ENCODE assay signal across 20 cellular contexts in genomic region chr2:234816491-234816890, GRCh38.
"Had no signal": no experiment of that assay in that cellular context is flagged by ENCODE, and none has a peak within 500 bp of the region (broad histone marks: within the 10 kb centered on the region; RNA-seq: fewer than 3 reads in every experiment).

No MANE protein-coding gene starts in this region.

- H3K4me1 Mint-ChIP-seq: activated naive CD8-positive, alpha-beta T cell treated with anti-CD3 and anti-CD28 coated beads for 36 hours; immature natural killer cell; naive thymus-derived CD4-positive, alpha-beta T cell had no signal

- H3K9me3 ChIP-seq: esophagus squamous epithelium, left ventricle myocardium inferior, mucosa of descending colon, neutrophil, sigmoid colon, spleen, thyroid gland had no signal

- H3K36me3 Mint-ChIP-seq: activated CD4-positive, alpha-beta memory T cell treated with anti-CD3 and anti-CD28 coated beads for 36 hours; activated naive CD8-positive, alpha-beta T cell treated with anti-CD3 and anti-CD28 coated beads for 36 hours; immature natural killer cell; stimulated activated naive B cell treated with anti-CD40 and anti-IgM and Interleukin-4, amounts not matched to agents 10 μg/mL and 1 μg/mL and 100 μg/mL, for 72 hours had no signal

- DNase-seq: activated CD4-positive, alpha-beta memory T cell treated with anti-CD3 and anti-CD28 coated beads for 36 hours; activated CD4-positive, alpha-beta T cell treated with anti-CD3 and anti-CD28 coated beads for 4 hours; activated naive CD8-positive, alpha-beta T cell treated with anti-CD3 and anti-CD28 coated beads for 36 hours; activated T-cell treated with anti-CD3 and anti-CD28 coated beads for 4 hours; amniotic stem cell; effector memory CD4-positive, alpha-beta T cell; esophagus squamous epithelium; immature natural killer cell; kidney glomerular epithelial cell; left ventricle myocardium inferior; mucosa of descending colon; naive thymus-derived CD4-positive, alpha-beta T cell; sigmoid colon; spleen; stimulated activated naive B cell treated with anti-CD40 and anti-IgM and Interleukin-4, amounts not matched to agents 10 μg/mL and 1 μg/mL and 100 μg/mL, for 72 hours; thyroid gland had no signal

- H3K4me3 Mint-ChIP-seq: activated CD4-positive, alpha-beta memory T cell treated with anti-CD3 and anti-CD28 coated beads for 36 hours; activated naive CD8-positive, alpha-beta T cell treated with anti-CD3 and anti-CD28 coated beads for 36 hours; activated T-helper 1 cell treated with anti-CD3 and anti-CD28 coated beads, Interleukin-12 subunit alpha, Interleukin-12 subunit beta, Interleukin-2, Interleukin-4 antibody, amounts not matched to agents 30 ng/mL and 10 ng/mL and 1 ng/mL, durations not matched to agents 14 hours and 24 hours and 36 hours; immature natural killer cell; naive thymus-derived CD4-positive, alpha-beta T cell; stimulated activated naive B cell treated with anti-CD40 and anti-IgM and Interleukin-4, amounts not matched to agents 10 μg/mL and 1 μg/mL and 100 μg/mL, for 72 hours; T-helper 2 cell treated with Interferon-gamma antibody and Interleukin-4, amounts not matched to agents 5 μg/mL and 100 μg/mL, for 36 hours had no signal

- H3K27ac ChIP-seq: cardiac muscle cell, esophagus squamous epithelium, left ventricle myocardium inferior, neutrophil, sigmoid colon, spleen, thyroid gland had no signal

- H3K27me3 ChIP-seq: cardiac muscle cell, neutrophil, sigmoid colon, thyroid gland had no signal

- H3K9me3 Mint-ChIP-seq: activated CD4-positive, alpha-beta memory T cell treated with anti-CD3 and anti-CD28 coated beads for 36 hours; activated naive CD8-positive, alpha-beta T cell treated with anti-CD3 and anti-CD28 coated beads for 36 hours; activated T-helper 1 cell treated with anti-CD3 and anti-CD28 coated beads, Interleukin-12 subunit alpha, Interleukin-12 subunit beta, Interleukin-2, Interleukin-4 antibody, amounts not matched to agents 30 ng/mL and 10 ng/mL and 1 ng/mL, durations not matched to agents 14 hours and 24 hours and 36 hours; immature natural killer cell; stimulated activated naive B cell treated with anti-CD40 and anti-IgM and Interleukin-4, amounts not matched to agents 10 μg/mL and 1 μg/mL and 100 μg/mL, for 72 hours; T-helper 2 cell treated with Interferon-gamma antibody and Interleukin-4, amounts not matched to agents 5 μg/mL and 100 μg/mL, for 36 hours had no signal

- H3K36me3 ChIP-seq: cardiac muscle cell, esophagus squamous epithelium, left ventricle myocardium inferior, neutrophil, sigmoid colon, spleen, thyroid gland had no signal

- H3K4me3 ChIP-seq: cardiac muscle cell, esophagus squamous epithelium, left ventricle myocardium inferior, mucosa of descending colon, sigmoid colon, spleen, thyroid gland had no signal

- H3K4me1 ChIP-seq: esophagus squamous epithelium, sigmoid colon, thyroid gland had no signal

- ATAC-seq: mucosa of descending colon; naive thymus-derived CD4-positive, alpha-beta T cell; stimulated activated naive B cell treated with anti-CD40 and anti-IgM and Interleukin-4, amounts not matched to agents 10 μg/mL and 1 μg/mL and 100 μg/mL, for 72 hours had no signal

- H3K27ac Mint-ChIP-seq: activated CD4-positive, alpha-beta memory T cell treated with anti-CD3 and anti-CD28 coated beads for 36 hours; activated naive CD8-positive, alpha-beta T cell treated with anti-CD3 and anti-CD28 coated beads for 36 hours; activated T-helper 1 cell treated with anti-CD3 and anti-CD28 coated beads, Interleukin-12 subunit alpha, Interleukin-12 subunit beta, Interleukin-2, Interleukin-4 antibody, amounts not matched to agents 30 ng/mL and 10 ng/mL and 1 ng/mL, durations not matched to agents 14 hours and 24 hours and 36 hours; immature natural killer cell; naive thymus-derived CD4-positive, alpha-beta T cell; stimulated activated naive B cell treated with anti-CD40 and anti-IgM and Interleukin-4, amounts not matched to agents 10 μg/mL and 1 μg/mL and 100 μg/mL, for 72 hours; T-helper 2 cell treated with Interferon-gamma antibody and Interleukin-4, amounts not matched to agents 5 μg/mL and 100 μg/mL, for 36 hours had no signal
